Comparison of ENCODE assay signal across 9 cellular contexts in genomic region chr3:52892625-52893311, GRCh38. TPM values are rescaled to one million over a fixed set of nuclear protein-coding genes. Genes with fewer than 3 reads are reported as not detected.
DNase-seq lines count a peak whose midpoint lies in the region; ATAC-seq, FAIRE-seq and TF ChIP-seq lines count a peak whose summit lies in the region.
"Had no signal": no experiment of that assay in that cellular context is flagged by ENCODE, and none has a peak within 500 bp of the region (broad histone marks: within the 10 kb centered on the region; RNA-seq: fewer than 3 reads in every experiment).

No MANE protein-coding gene starts in this region.

- peaks cover 6% of the 10 kb centered on the region for H3K36me3 Mint-ChIP-seq in T-helper 1 cell treated with Interleukin-12 subunit alpha and Interleukin-12 subunit beta and Interleukin-4 antibody, amounts not matched to agents 30 μg/mL and 1 μg/mL, for 36 hours (ENCODE audit: low read depth)

- H3K4me3 ChIP-seq in GM12875 (ENCODE audit: low read depth, low read length): no peak overlapping the region
- H3K4me3 ChIP-seq in skeletal muscle tissue (ENCODE audit: low read length in 3 of 3): peak overlapping the region; percentile 41 to 43 (median 42)

- H3K36me3 ChIP-seq in skeletal muscle tissue (ENCODE audit: control insufficient read depth in 3 of 3, insufficient read depth in 3 of 3, low read length in 3 of 3): peaks cover 0 to 7% (median 2%) of the 10 kb centered on the region in 3 donors

- peaks cover 49% of the 10 kb centered on the region for H3K4me1 Mint-ChIP-seq in T-helper 1 cell treated with Interleukin-12 subunit alpha and Interleukin-12 subunit beta and Interleukin-4 antibody, amounts not matched to agents 30 μg/mL and 1 μg/mL, for 36 hours (ENCODE audit: low read depth)

- peak overlapping the region; percentile 47 to 62 (median 61) for H3K9ac ChIP-seq in skeletal muscle tissue (ENCODE audit: low read depth in 1 of 3, low read length in 3 of 3)
- H3K9ac ChIP-seq: parathyroid adenoma had no signal

- H3K27me3 Mint-ChIP-seq in T-helper 1 cell treated with Interleukin-12 subunit alpha and Interleukin-12 subunit beta and Interleukin-4 antibody, amounts not matched to agents 30 μg/mL and 1 μg/mL, for 36 hours (ENCODE audit: low read depth): no peaks in the 10 kb centered on the region

- H3K4me1 ChIP-seq in skeletal muscle tissue (ENCODE audit: control insufficient read depth in 3 of 3, insufficient read depth in 3 of 3, low read length in 3 of 3): peaks cover 49 to 62% (median 55%) of the 10 kb centered on the region in 3 donors
- H3K4me1 ChIP-seq: parathyroid adenoma had no signal

- H3K9me3 Mint-ChIP-seq in T-helper 1 cell treated with Interleukin-12 subunit alpha and Interleukin-12 subunit beta and Interleukin-4 antibody, amounts not matched to agents 30 μg/mL and 1 μg/mL, for 36 hours: no peaks in the 10 kb centered on the region

- no peak for FAIRE-seq in urothelium cell line (lab: Jason Lieb, UNC)

- no peaks in the 10 kb centered on the region for H3K9me3 ChIP-seq in skeletal muscle tissue (ENCODE audit: control insufficient read depth in 3 of 3, low read length in 3 of 3)

- peak overlapping the region; percentile 62 for H3K4me3 Mint-ChIP-seq in T-helper 1 cell treated with Interleukin-12 subunit alpha and Interleukin-12 subunit beta and Interleukin-4 antibody, amounts not matched to agents 30 μg/mL and 1 μg/mL, for 36 hours

- H3K27me3 ChIP-seq in skeletal muscle tissue (ENCODE audit: control insufficient read depth in 3 of 3, insufficient read depth in 3 of 3, low read length in 3 of 3): no peaks in the 10 kb centered on the region

- peak; percentile 5 for DNase-seq in dermis blood vessel endothelial cell
- no peak for DNase-seq in urothelium cell line (ENCODE audit: low spot score)
- no peak for DNase-seq in NCI-H2196 (lab: John Stamatoyannopoulos, UW; ENCODE audit: unreplicated experiment)

- ATAC-seq in HG03159 (IDR thresholded peaks at IDR 0.05; ENCODE audit: unreplicated experiment) (no peak), GM19397 (IDR thresholded peaks at IDR 0.05; ENCODE audit: unreplicated experiment) (no peak)

- peak overlapping the region; percentile 81 for H3K27ac ChIP-seq in skeletal muscle tissue (ENCODE audit: low read depth, low read length)
- H3K27ac ChIP-seq: parathyroid adenoma had no signal

- H3K27ac Mint-ChIP-seq in T-helper 1 cell treated with Interleukin-12 subunit alpha and Interleukin-12 subunit beta and Interleukin-4 antibody, amounts not matched to agents 30 μg/mL and 1 μg/mL, for 36 hours: peak overlapping the region; percentile 74

- TF ChIP-seq CTCF in GM12875 (IDR thresholded peaks at IDR 0.05; ENCODE audit: borderline replicate concordance, insufficient read depth, low read depth, low read length): peak; percentile 50

RNA-seq across cellular contexts. Expression of gene STIMATE, which starts 4.6 kb away (rescaled TPM):
- 17.0 and 18.7 TPM in 2 replicates for total RNA-seq in dermis blood vessel endothelial cell
- 8.9 TPM for total RNA-seq in skeletal muscle tissue

RNA-seq across cellular contexts. Expression of gene MUSTN1, which starts 57.9 kb away (rescaled TPM):
- not detected in 2 replicates for total RNA-seq in dermis blood vessel endothelial cell
- 35.5 TPM for total RNA-seq in skeletal muscle tissue

Comparison
In these comparisons a context has a peak if more than half of its experiments do, and no peak if none do; other contexts are left out.
1. RNA of gene MUSTN1, which starts 57.9 kb away (total RNA-seq): 35.5 TPM in skeletal muscle tissue (single experiment); not detected in dermis blood vessel endothelial cell; every median in the first group is over 10 times any median in the second.